Comparison of ENCODE assay signal across 23 cellular contexts in genomic region chrX:63488546-63489373, GRCh38.
"Had no signal": no experiment of that assay in that cellular context is flagged by ENCODE, and none has a peak within 500 bp of the region (broad histone marks: within the 10 kb centered on the region; RNA-seq: fewer than 3 reads in every experiment).

No MANE protein-coding gene starts in this region.

- ATAC-seq: activated T-helper 17 cell treated with anti-CD3 and anti-CD28 coated beads, Interleukin-2, amount 50 U/mL, for 72 hours had no signal

- H3K4me3 ChIP-seq: MG63 had no signal

- H3K4me1 Mint-ChIP-seq: activated B cell treated with CpG ODN at 0.5 μM for 24 hours; activated CD4-positive, alpha-beta T cell treated with anti-CD3 and anti-CD28 coated beads, Interleukin-2, amount 10 ng/mL, durations not matched to agents 7 days and 5 days; activated T-helper 17 cell treated with anti-CD3 and anti-CD28 coated beads, Interleukin-2, amount 50 U/mL, for 72 hours had no signal

- H3K4me3 Mint-ChIP-seq: activated B cell treated with CpG ODN at 0.5 μM for 24 hours; activated CD4-positive, alpha-beta memory T cell treated with anti-CD3 and anti-CD28 coated beads for 36 hours; activated CD4-positive, alpha-beta T cell treated with anti-CD3 and anti-CD28 coated beads, Interleukin-2, amount 10 ng/mL, durations not matched to agents 7 days and 5 days; activated naive CD4-positive, alpha-beta T cell treated with anti-CD3 and anti-CD28 coated beads for 36 hours; activated naive CD8-positive, alpha-beta T cell; activated T-helper 17 cell treated with anti-CD3 and anti-CD28 coated beads, Interleukin-2, amount 50 U/mL, for 72 hours; central memory CD8-positive, alpha-beta T cell had no signal

- H3K9me3 ChIP-seq: MG63 had no signal

- H3K9me3 Mint-ChIP-seq: activated T-helper 17 cell treated with anti-CD3 and anti-CD28 coated beads, Interleukin-2, amount 50 U/mL, for 72 hours; central memory CD8-positive, alpha-beta T cell had no signal

- DNase-seq: activated B cell treated with CpG ODN at 0.5 μM for 24 hours; activated CD4-positive, alpha-beta memory T cell treated with anti-CD3 and anti-CD28 coated beads for 36 hours; activated CD4-positive, alpha-beta T cell treated with anti-CD3 and anti-CD28 coated beads, Interleukin-2, amount 10 ng/mL, durations not matched to agents 7 days and 5 days; activated gamma-delta T cell; activated naive CD4-positive, alpha-beta T cell treated with anti-CD3 and anti-CD28 coated beads for 36 hours; activated T-cell treated with anti-CD3 and anti-CD28 coated beads for 4 hours; activated T-cell treated with anti-CD3 and anti-CD28 coated beads, Interleukin-2, amount 50 U/mL, for 48 hours; MG63; MV-4-11; NCI-H1092 treated with DMSO at 0.1 percent for 48 hours; NCI-H1417 treated with DMSO at 0.1 percent for 48 hours; NCI-H1694; NCI-H2029 treated with DMSO at 0.1 percent for 48 hours; NCI-H345; NCI-H510A; NCI-H526 treated with DMSO at 0.1 percent for 48 hours; NCI-H82; SIG-M5; T-helper 2 cell; T1000 had no signal

- H3K27me3 Mint-ChIP-seq: activated B cell treated with CpG ODN at 0.5 μM for 24 hours; activated CD4-positive, alpha-beta memory T cell treated with anti-CD3 and anti-CD28 coated beads for 36 hours; activated CD4-positive, alpha-beta T cell treated with anti-CD3 and anti-CD28 coated beads, Interleukin-2, amount 10 ng/mL, durations not matched to agents 7 days and 5 days; activated naive CD8-positive, alpha-beta T cell; activated T-helper 17 cell treated with anti-CD3 and anti-CD28 coated beads, Interleukin-2, amount 50 U/mL, for 72 hours; central memory CD8-positive, alpha-beta T cell had no signal

- H3K27ac Mint-ChIP-seq: activated B cell treated with CpG ODN at 0.5 μM for 24 hours; activated CD4-positive, alpha-beta memory T cell treated with anti-CD3 and anti-CD28 coated beads for 36 hours; activated CD4-positive, alpha-beta T cell treated with anti-CD3 and anti-CD28 coated beads, Interleukin-2, amount 10 ng/mL, durations not matched to agents 7 days and 5 days; activated naive CD4-positive, alpha-beta T cell treated with anti-CD3 and anti-CD28 coated beads for 36 hours; activated naive CD8-positive, alpha-beta T cell; activated T-helper 17 cell treated with anti-CD3 and anti-CD28 coated beads, Interleukin-2, amount 50 U/mL, for 72 hours had no signal

- H3K36me3 ChIP-seq: MG63 had no signal
